In genomic region chr2:199309411-199309810, GRCh38 we compare ENCODE assay signal across 17 cellular contexts.
DNase-seq lines count a peak whose midpoint lies in the region; ATAC-seq and TF ChIP-seq lines count a peak whose summit lies in the region.
"Had no signal": no experiment of that assay in that cellular context is flagged by ENCODE, and none has a peak within 500 bp of the region (broad histone marks: within the 10 kb centered on the region; RNA-seq: fewer than 3 reads in every experiment).

No MANE protein-coding gene starts in this region.

- peaks cover 2% of the 10 kb centered on the region for H3K9me3 Mint-ChIP-seq in activated T-cell treated with anti-CD3 and anti-CD28 coated beads, Interleukin-2, amount 50 U/mL, for 24 hours

- H3K36me3 ChIP-seq in OCI-LY1 (ENCODE audit: insufficient read depth, low read length) (peaks cover 76% of the 10 kb centered on the region), adrenal gland (replicated peaks in 1 of 2) (no peaks in the 10 kb centered on the region), gastroesophageal sphincter (peaks cover 0 to 8% of the 10 kb centered on the region in 2 donors)

- no peak overlapping the region for H3K27ac Mint-ChIP-seq in activated T-cell treated with anti-CD3 and anti-CD28 coated beads, Interleukin-2, amount 50 U/mL, for 24 hours
- H3K27ac Mint-ChIP-seq: CD4-positive, CD25-positive, alpha-beta regulatory T cell had no signal

- H3K4me3 ChIP-seq in OCI-LY1 (ENCODE audit: low read depth, low read length, poor library complexity, severe bottlenecking) (peak overlapping the region; percentile 57), adrenal gland (no peak overlapping the region), gastroesophageal sphincter (no peak overlapping the region)
- H3K4me3 ChIP-seq: GM23248, PC-9, SK-N-MC had no signal

- H3K27ac ChIP-seq in OCI-LY1 (ENCODE audit: low read depth, low read length, poor library complexity, severe bottlenecking) (peak overlapping the region; percentile 98), adrenal gland (no peak overlapping the region), gastroesophageal sphincter (no peak overlapping the region)
- H3K27ac ChIP-seq: GM23248, PC-9, SK-N-MC had no signal

- H3K4me2 ChIP-seq in OCI-LY1 (ENCODE audit: low read length) = peak overlapping the region; percentile 81
- H3K4me2 ChIP-seq: PC-9 had no signal

- no peak for TF ChIP-seq EP300 in gastroesophageal sphincter (IDR thresholded peaks at IDR 0.05)

- no peak for ATAC-seq in gastroesophageal sphincter
- ATAC-seq: HCT116 had no signal

- H3K79me2 ChIP-seq in OCI-LY1 (ENCODE audit: insufficient read depth, low read length) = peaks cover 38% of the 10 kb centered on the region

- no peak overlapping the region for H3K4me3 Mint-ChIP-seq in activated T-cell treated with anti-CD3 and anti-CD28 coated beads, Interleukin-2, amount 50 U/mL, for 24 hours
- H3K4me3 Mint-ChIP-seq: CD4-positive, CD25-positive, alpha-beta regulatory T cell had no signal

- H3F3A ChIP-seq in OCI-LY1 (ENCODE audit: insufficient read depth, low read length) = peaks cover 14% of the 10 kb centered on the region; the same call in 1 of the 2 replicates

- peak; percentile 42 for DNase-seq in NCI-H2107 treated with DMSO at 0.1 percent for 48 hours (lab: John Stamatoyannopoulos, UW; ENCODE audit: unreplicated experiment)
- DNase-seq in NCI-H2107 (lab: John Stamatoyannopoulos, UW) = no peak
- peak; percentile 36 for DNase-seq in NCI-H345 treated with DMSO at 0.1 percent for 48 hours (lab: John Stamatoyannopoulos, UW; ENCODE audit: unreplicated experiment)
- DNase-seq in adrenal gland = no peak
- DNase-seq in activated T-cell treated with anti-CD3 and anti-CD28 coated beads, Interleukin-2, amount 50 U/mL, for 24 hours = no peak
- DNase-seq: Calu3; CD4-positive, CD25-positive, alpha-beta regulatory T cell; GF-D8; GM23248; IMR-90; Kasumi-1; PC-9; T-helper 1 cell had no signal

- H3K4me1 ChIP-seq in OCI-LY1 (ENCODE audit: insufficient read depth, low read length, severe bottlenecking) = peaks cover 92% of the 10 kb centered on the region
- peaks cover 0 to 7% of the 10 kb centered on the region in 2 donors for H3K4me1 ChIP-seq in adrenal gland (replicated peaks in 1 of 2)
- no peaks in the 10 kb centered on the region for H3K4me1 ChIP-seq in gastroesophageal sphincter

- TF ChIP-seq POLR2A in adrenal gland (IDR thresholded peaks at IDR 0.05) (no peak), gastroesophageal sphincter (IDR thresholded peaks at IDR 0.05) (no peak)

- WGBS in adrenal gland, 4 donors = 92 to 94% (median 93%) methylated on average over 4 of the region's 4 CpGs
- WGBS in gastroesophageal sphincter (ENCODE audit: low coverage in 1 of 2), 2 donors = 89 to 98% methylated on average over 3 to 4 of the region's 4 CpGs

- H3K9ac ChIP-seq in OCI-LY1 (ENCODE audit: low read length) = peak overlapping the region; percentile 77
- H3K9ac ChIP-seq: GM23248 had no signal

- intact Hi-C loops in adrenal gland (cut with DNase I) = no loop called here

- H3K36me3 Mint-ChIP-seq in activated T-cell treated with anti-CD3 and anti-CD28 coated beads, Interleukin-2, amount 50 U/mL, for 24 hours (ENCODE audit: low read depth) = no peaks in the 10 kb centered on the region
- H3K36me3 Mint-ChIP-seq: CD4-positive, CD25-positive, alpha-beta regulatory T cell had no signal

- H3K4me1 Mint-ChIP-seq in activated T-cell treated with anti-CD3 and anti-CD28 coated beads, Interleukin-2, amount 50 U/mL, for 24 hours (ENCODE audit: low read depth) = no peaks in the 10 kb centered on the region
- H3K4me1 Mint-ChIP-seq: CD4-positive, CD25-positive, alpha-beta regulatory T cell had no signal

- H3K27me3 ChIP-seq in OCI-LY1 (ENCODE audit: insufficient read depth, low read length) (no peaks in the 10 kb centered on the region), adrenal gland (no peaks in the 10 kb centered on the region), gastroesophageal sphincter (no peaks in the 10 kb centered on the region)

- no peak overlapping the region for H2AFZ ChIP-seq in OCI-LY1 (ENCODE audit: low read length)
- H2AFZ ChIP-seq: GM23248, PC-9 had no signal

- no peak for TF ChIP-seq CTCF in OCI-LY1 (IDR thresholded peaks at IDR 0.05; ENCODE audit: low read length)
- no peak for TF ChIP-seq CTCF in adrenal gland (IDR thresholded peaks at IDR 0.05)
- TF ChIP-seq CTCF in gastroesophageal sphincter (IDR thresholded peaks at IDR 0.05) = no peak

- no peaks in the 10 kb centered on the region for H3K27me3 Mint-ChIP-seq in activated T-cell treated with anti-CD3 and anti-CD28 coated beads, Interleukin-2, amount 50 U/mL, for 24 hours
- H3K27me3 Mint-ChIP-seq: CD4-positive, CD25-positive, alpha-beta regulatory T cell had no signal

- H3K9me3 ChIP-seq in OCI-LY1 (ENCODE audit: low read length) = no peaks in the 10 kb centered on the region
- H3K9me3 ChIP-seq in adrenal gland (replicated peaks in 1 of 3) = no peaks in the 10 kb centered on the region
- no peaks in the 10 kb centered on the region for H3K9me3 ChIP-seq in gastroesophageal sphincter

- no peaks in the 10 kb centered on the region for H3K9me2 ChIP-seq in OCI-LY1 (ENCODE audit: low read depth, low read length)

- no peaks in the 10 kb centered on the region for H4K20me1 ChIP-seq in OCI-LY1 (ENCODE audit: insufficient read depth, low read length)

Comparison
In these comparisons a context has a peak if more than half of its experiments do, and no peak if none do; other contexts are left out.
1. DNase-seq: peak in NCI-H2107 treated with DMSO at 0.1 percent for 48 hours (single experiment) and NCI-H345 treated with DMSO at 0.1 percent for 48 hours (single experiment); none in NCI-H2107 (single experiment), adrenal gland (0 of 7) and activated T-cell treated with anti-CD3 and anti-CD28 coated beads, Interleukin-2, amount 50 U/mL, for 24 hours (single experiment).